ENCODE assay signal across 20 cellular contexts in genomic region chr1:34977210-34977471, GRCh38. TPM values are rescaled to one million over a fixed set of nuclear protein-coding genes. Genes with fewer than 3 reads are reported as not detected.
DNase-seq lines count a peak whose midpoint lies in the region; ATAC-seq, FAIRE-seq and TF ChIP-seq lines count a peak whose summit lies in the region.
"Had no signal": no experiment of that assay in that cellular context is flagged by ENCODE, and none has a peak within 500 bp of the region (broad histone marks: within the 10 kb centered on the region; RNA-seq: fewer than 3 reads in every experiment).

No MANE protein-coding gene starts in this region.

- FAIRE-seq in kidney (lab: Jason Lieb, UNC) = no peak
- FAIRE-seq: H54 had no signal

- H2AK5ac ChIP-seq in trophoblast cell (ENCODE audit: low read length) = no peak overlapping the region

- no peak overlapping the region for H3K9ac ChIP-seq in kidney (ENCODE audit: low read length in 2 of 2)
- H3K9ac ChIP-seq in trophoblast cell (ENCODE audit: low read length) = no peak overlapping the region
- H3K9ac ChIP-seq: BLaER1, GM23248 had no signal

- H3K36me3 Mint-ChIP-seq in activated T-helper 17 cell treated with anti-CD3 and anti-CD28 coated beads, Interleukin-2, amount 50 U/mL, for 72 hours (ENCODE audit: low read depth) = peaks cover 6% of the 10 kb centered on the region

- peaks cover 7% of the 10 kb centered on the region for H3K4me1 Mint-ChIP-seq in activated T-helper 17 cell treated with anti-CD3 and anti-CD28 coated beads, Interleukin-2, amount 50 U/mL, for 72 hours

- no peak overlapping the region for H4K91ac ChIP-seq in trophoblast cell (ENCODE audit: low read depth, low read length)

- intact Hi-C loops in left cardiac atrium (cut with DNase I) (no loop called here), Right ventricle myocardium superior (cut with DNase I) (no loop called here), kidney (cut with DNase I) (no loop called here), vagina (cut with DNase I) (no loop called here)

- H3K9me3 Mint-ChIP-seq in activated T-helper 17 cell treated with anti-CD3 and anti-CD28 coated beads, Interleukin-2, amount 50 U/mL, for 72 hours = no peaks in the 10 kb centered on the region

- H3K4me2 ChIP-seq in trophoblast cell (ENCODE audit: low read length) = no peak overlapping the region

- no peak overlapping the region for H3K14ac ChIP-seq in trophoblast cell (ENCODE audit: low read length)

- WGBS in trophoblast cell (ENCODE audit: extremely low coverage, insufficient coverage, insufficient read length) = no CpG with 5 or more reads among the region's 13 CpGs

- H3K9me3 ChIP-seq in kidney (ENCODE audit: control insufficient read depth in 1 of 2, low read length in 2 of 2) (no peaks in the 10 kb centered on the region), trophoblast cell (ENCODE audit: insufficient read depth, low read depth, low read length) (no peaks in the 10 kb centered on the region), vagina (no peaks in the 10 kb centered on the region)

- H3K27ac Mint-ChIP-seq in activated T-helper 17 cell treated with anti-CD3 and anti-CD28 coated beads, Interleukin-2, amount 50 U/mL, for 72 hours = peak overlapping the region; percentile 52
- H3K27ac Mint-ChIP-seq: CD14-positive monocyte had no signal

- no peaks in the 10 kb centered on the region for H3K79me1 ChIP-seq in trophoblast cell (ENCODE audit: low read length)

- DNase-seq in left cardiac atrium = no peak
- DNase-seq in Right ventricle myocardium superior = no peak
- peak; percentile 26 for DNase-seq in G401 (ENCODE audit: low spot score)
- DNase-seq in kidney = peak; percentile 73
- DNase-seq in trophoblast cell = no peak
- no peak for DNase-seq in vagina (ENCODE audit: extremely low spot score in 2 of 2)
- DNase-seq: 8988T; CD4-positive, alpha-beta memory T cell; DMS153; DMS79; GF-D8; GM23248; HCEC 1CT had no signal

- no peak overlapping the region for H2AFZ ChIP-seq in trophoblast cell (ENCODE audit: insufficient read depth, low read length, poor library complexity)
- H2AFZ ChIP-seq: GM23248 had no signal

- H3K4me3 ChIP-seq in kidney (ENCODE audit: low read length in 2 of 2) (no peak overlapping the region), trophoblast cell (ENCODE audit: low read depth, low read length) (no peak overlapping the region), vagina (no peak overlapping the region)
- H3K4me3 ChIP-seq: BLaER1, GM23248 had no signal

- no peak overlapping the region for H2BK120ac ChIP-seq in trophoblast cell (ENCODE audit: insufficient read depth, low read length, poor library complexity)

- no peak overlapping the region for H3K4ac ChIP-seq in trophoblast cell (ENCODE audit: low read depth, low read length)

- no peaks in the 10 kb centered on the region for H3K79me2 ChIP-seq in trophoblast cell (ENCODE audit: control insufficient read depth, insufficient read depth, low read length, poor library complexity)

- no peaks in the 10 kb centered on the region for H3K27me3 ChIP-seq in trophoblast cell (ENCODE audit: insufficient read depth, low read length)
- H3K27me3 ChIP-seq in vagina = no peaks in the 10 kb centered on the region
- H3K27me3 ChIP-seq: BLaER1 had no signal

- H3K4me3 Mint-ChIP-seq in activated T-helper 17 cell treated with anti-CD3 and anti-CD28 coated beads, Interleukin-2, amount 50 U/mL, for 72 hours = no peak overlapping the region
- H3K4me3 Mint-ChIP-seq: CD14-positive monocyte; CD4-positive, alpha-beta memory T cell had no signal

- ATAC-seq in left cardiac atrium (peak; percentile 8 to 35), Right ventricle myocardium superior (ENCODE audit: poor library complexity) (no peak), HG03039 (IDR thresholded peaks at IDR 0.05; ENCODE audit: unreplicated experiment) (no peak)
- no peak for ATAC-seq in activated T-helper 17 cell treated with anti-CD3 and anti-CD28 coated beads, Interleukin-2, amount 50 U/mL, for 72 hours (replicated peaks)

- no peaks in the 10 kb centered on the region for H3K27me3 Mint-ChIP-seq in activated T-helper 17 cell treated with anti-CD3 and anti-CD28 coated beads, Interleukin-2, amount 50 U/mL, for 72 hours
- H3K27me3 Mint-ChIP-seq: CD4-positive, alpha-beta memory T cell had no signal

- no peak overlapping the region for H2BK12ac ChIP-seq in trophoblast cell (ENCODE audit: low read length)

- H2BK5ac ChIP-seq in trophoblast cell (ENCODE audit: low read depth, low read length, poor library complexity) = no peak overlapping the region

- TF ChIP-seq CTCF in kidney (IDR thresholded peaks at IDR 0.05; ENCODE audit: borderline replicate concordance, extremely low read depth, insufficient read depth) (no peak), vagina (IDR thresholded peaks at IDR 0.05) (no peak)

- in situ Hi-C loops in G401 (cut with HindIII; ENCODE audit: low sequenced_read_pairs) = no loop called here

- H4K8ac ChIP-seq in trophoblast cell (ENCODE audit: low read depth, low read length) = no peak overlapping the region

- H4K12ac ChIP-seq in trophoblast cell (ENCODE audit: low read depth, low read length) = no peak overlapping the region

- H3K36me3 ChIP-seq in kidney (ENCODE audit: control insufficient read depth in 1 of 2, insufficient read depth in 2 of 2, low read length in 2 of 2) = no peaks in the 10 kb centered on the region
- no peaks in the 10 kb centered on the region for H3K36me3 ChIP-seq in trophoblast cell (ENCODE audit: control insufficient read depth in 1 of 2, insufficient read depth in 2 of 2, low read length in 2 of 2)
- H3K36me3 ChIP-seq in vagina = no peaks in the 10 kb centered on the region

- H3K18ac ChIP-seq in trophoblast cell (ENCODE audit: low read length) = no peak overlapping the region

- H3K4me1 ChIP-seq in kidney (ENCODE audit: control insufficient read depth in 1 of 2, insufficient read depth in 1 of 2, low read depth in 1 of 2, low read length in 2 of 2) = peaks cover 0 to 2% of the 10 kb centered on the region in 2 donors
- H3K4me1 ChIP-seq in trophoblast cell (ENCODE audit: control insufficient read depth in 1 of 2, insufficient read depth in 2 of 2, low read length in 2 of 2) = peaks cover 0 to 4% of the 10 kb centered on the region in 2 experiments
- H3K4me1 ChIP-seq in vagina = no peaks in the 10 kb centered on the region

- no peak for TF ChIP-seq POLR2A in vagina (IDR thresholded peaks at IDR 0.05)

- H3K23ac ChIP-seq in trophoblast cell (ENCODE audit: low read length) = no peak overlapping the region

- H3K27ac ChIP-seq in kidney (ENCODE audit: low read depth in 2 of 2, low read length in 2 of 2) = no peak overlapping the region
- H3K27ac ChIP-seq in trophoblast cell (ENCODE audit: low read depth, low read length) = no peak overlapping the region
- H3K27ac ChIP-seq in vagina = no peak overlapping the region
- H3K27ac ChIP-seq: GM23248 had no signal

RNA-seq across cellular contexts. Expression of gene TMEM35B, which starts 8.0 kb away (rescaled TPM):
- total RNA-seq in left cardiac atrium (10 to 100 TPM; 16.9 to 19.2 TPM), Right ventricle myocardium superior (9.0 TPM), kidney (44.2 TPM), vagina (44.0 TPM)
- 49.2 and 73.3 TPM in 2 replicates for total RNA-seq in G401 (2014; rRNA removed; shearing (Covaris generic))
- total RNA-seq in activated T-helper 17 cell treated with anti-CD3 and anti-CD28 coated beads, Interleukin-2, amount 50 U/mL, for 72 hours = 10 to 100 TPM; 13.1 to 17.3 TPM
- 48.3 TPM for polyA plus RNA-seq in kidney (ENCODE audit: insufficient read depth, low read depth, low replicate concordance)
- polyA plus RNA-seq in trophoblast cell (2013) = 13.7 and 13.8 TPM in 2 replicates

RNA-seq across cellular contexts. Expression of gene DLGAP3, which starts 47.7 kb away (rescaled TPM):
- total RNA-seq in left cardiac atrium (under 1 TPM; 0.18 to 0.38 TPM), Right ventricle myocardium superior (0.08 TPM), kidney (1.0 TPM), vagina (not detected)
- total RNA-seq in G401 (2014; rRNA removed; shearing (Covaris generic)) = 3.1 and 4.5 TPM in 2 replicates
- total RNA-seq in activated T-helper 17 cell treated with anti-CD3 and anti-CD28 coated beads, Interleukin-2, amount 50 U/mL, for 72 hours = 1 to 10 TPM; 1.3 TPM
- polyA plus RNA-seq in kidney (ENCODE audit: insufficient read depth, low read depth, low replicate concordance) = 0.71 TPM
- polyA plus RNA-seq in trophoblast cell (2013) = 0.26 and 0.31 TPM in 2 replicates
- total RNA-seq: A673 had no signal
- polyA plus RNA-seq: AG04450, GM23248 had no signal

RNA-seq across cellular contexts. Expression of gene ZMYM6, which starts 54.6 kb away (rescaled TPM):
- total RNA-seq in left cardiac atrium = 10 to 100 TPM; 14.3 to 16.3 TPM
- total RNA-seq in Right ventricle myocardium superior = 12.3 TPM
- 3.9 and 5.0 TPM in 2 replicates for total RNA-seq in G401 (2014; rRNA removed; shearing (Covaris generic))
- total RNA-seq in activated T-helper 17 cell treated with anti-CD3 and anti-CD28 coated beads, Interleukin-2, amount 50 U/mL, for 72 hours = 10 to 100 TPM; 14.4 to 24.8 TPM
- 23.8 TPM for total RNA-seq in kidney
- 8.8 TPM for polyA plus RNA-seq in kidney (ENCODE audit: insufficient read depth, low read depth, low replicate concordance)
- polyA plus RNA-seq in trophoblast cell (2013) = 8.8 and 9.9 TPM in 2 replicates
- total RNA-seq in vagina = 12.3 TPM

Comparison
In these comparisons a context has a peak if more than half of its experiments do, and no peak if none do; other contexts are left out.
1. ATAC-seq: peak in left cardiac atrium (2 of 2); none in Right ventricle myocardium superior (single experiment), activated T-helper 17 cell treated with anti-CD3 and anti-CD28 coated beads, Interleukin-2, amount 50 U/mL, for 72 hours (single experiment) and HG03039 (single experiment).
2. DNase-seq: peak in G401 (single experiment) and kidney (single experiment); none in left cardiac atrium (single experiment), Right ventricle myocardium superior (single experiment), trophoblast cell (0 of 2) and vagina (0 of 2).